In genomic region chr18:13136689-13137040, GRCh38 we compare ENCODE assay signal across 8 cellular contexts.
DNase-seq lines count a peak whose midpoint lies in the region; ATAC-seq and FAIRE-seq lines count a peak whose summit lies in the region.

No MANE protein-coding gene starts in this region.

- H3K9me3 ChIP-seq in iPS-20b (ENCODE audit: insufficient read depth, low read depth, low read length), result peaks cover 4% of the 10 kb centered on the region; the same call in 1 of the 2 replicates
- no peaks in the 10 kb centered on the region for H3K9me3 ChIP-seq in small intestine (ENCODE audit: control insufficient read depth, low read depth)

- H3K27ac Mint-ChIP-seq in activated naive CD8-positive, alpha-beta T cell treated with anti-CD3 and anti-CD28 coated beads, Interleukin-2, amount 10 ng/mL, durations not matched to agents 7 days and 5 days, result peak overlapping the region; percentile 98

- peak; percentile 14 for ATAC-seq in HG03159 (IDR thresholded peaks at IDR 0.05; ENCODE audit: unreplicated experiment)
- peak; percentile 7 for ATAC-seq in activated naive CD8-positive, alpha-beta T cell treated with anti-CD3 and anti-CD28 coated beads, Interleukin-2, amount 10 ng/mL, durations not matched to agents 7 days and 5 days (ENCODE audit: low read depth)

- H3K27me3 ChIP-seq in iPS-20b (ENCODE audit: insufficient read depth, low read length) (peaks cover 40% of the 10 kb centered on the region), small intestine (ENCODE audit: control insufficient read depth in 2 of 2, insufficient read depth in 2 of 2, low read length in 2 of 2) (no peaks in the 10 kb centered on the region)

- H3K4me1 Mint-ChIP-seq in activated naive CD8-positive, alpha-beta T cell treated with anti-CD3 and anti-CD28 coated beads, Interleukin-2, amount 10 ng/mL, durations not matched to agents 7 days and 5 days, result peaks cover 26% of the 10 kb centered on the region

- H3K36me3 Mint-ChIP-seq in activated naive CD8-positive, alpha-beta T cell treated with anti-CD3 and anti-CD28 coated beads, Interleukin-2, amount 10 ng/mL, durations not matched to agents 7 days and 5 days, result peaks cover 2% of the 10 kb centered on the region

- no peaks in the 10 kb centered on the region for H3K27me3 Mint-ChIP-seq in activated naive CD8-positive, alpha-beta T cell treated with anti-CD3 and anti-CD28 coated beads, Interleukin-2, amount 10 ng/mL, durations not matched to agents 7 days and 5 days

- H3K4me3 ChIP-seq in iPS-20b (ENCODE audit: low read length) (peak overlapping the region; percentile 71), small intestine (ENCODE audit: low read depth in 1 of 2, low read length in 2 of 2) (peak overlapping the region; percentile 42 to 62)

- POLR2A ChIA-PET in activated naive CD8-positive, alpha-beta T cell treated with anti-CD3 and anti-CD28 coated beads, Interleukin-2, amount 10 ng/mL, durations not matched to agents 7 days and 5 days (lab: Charles Lee), result interaction anchor here (1.0 to 1.9 kb wide), 8 partner anchors 9 to 759 kb away, joined by 3 to 13 read pairs (median 5); partner anchors contain the start of genes CEP192 and SEH1L

- no peak for FAIRE-seq in small intestine (lab: Jason Lieb, UNC)

- peak overlapping the region; percentile 98 for H3K4me3 Mint-ChIP-seq in activated naive CD8-positive, alpha-beta T cell treated with anti-CD3 and anti-CD28 coated beads, Interleukin-2, amount 10 ng/mL, durations not matched to agents 7 days and 5 days

- peak overlapping the region; percentile 32; the same call in 1 of the 2 replicates for H3K9ac ChIP-seq in iPS-20b (ENCODE audit: low read depth, low read length)

- WGBS in small intestine, 3 donors, result 5 to 47% (median 11%) methylated on average over 24 to 35 of the region's 35 CpGs

- no peak overlapping the region for H3K27ac ChIP-seq in iPS-20b (ENCODE audit: low read length)
- peak overlapping the region; percentile 80 to 88 for H3K27ac ChIP-seq in small intestine (ENCODE audit: low read depth in 1 of 2, low read length in 1 of 2)

- H3K36me3 ChIP-seq in iPS-20b (ENCODE audit: insufficient read depth, low read depth, low read length) (no peaks in the 10 kb centered on the region), small intestine (ENCODE audit: control insufficient read depth in 2 of 2, insufficient read depth in 2 of 2, low read length in 2 of 2) (no peaks in the 10 kb centered on the region)

- H3K4me1 ChIP-seq in iPS-20b (ENCODE audit: insufficient read depth, low read length) (no peaks in the 10 kb centered on the region), small intestine (ENCODE audit: control insufficient read depth in 2 of 2, insufficient read depth in 1 of 2, low read depth in 1 of 2, low read length in 1 of 2) (peaks cover 0 to 2% of the 10 kb centered on the region in 2 donors)

- DNase-seq in NCI-H146 (lab: John Stamatoyannopoulos, UW), result peak; percentile 63
- no peak for DNase-seq in NCI-H146 treated with DMSO at 0.1 percent for 48 hours (lab: John Stamatoyannopoulos, UW; ENCODE audit: unreplicated experiment)
- no peak for DNase-seq in activated naive CD8-positive, alpha-beta T cell treated with anti-CD3 and anti-CD28 coated beads, Interleukin-2, amount 10 ng/mL, durations not matched to agents 7 days and 5 days
- DNase-seq in small intestine, result peak; percentile 26
- DNase-seq in stimulated activated CD8-positive, alpha-beta memory T cell treated with anti-CD3 and anti-CD28 coated beads, Interleukin-4, amount 100 ng/mL, for 48 hours, result no peak
- DNase-seq in COLO829 (ENCODE audit: low spot score), result no peak

- H3K9me3 Mint-ChIP-seq in activated naive CD8-positive, alpha-beta T cell treated with anti-CD3 and anti-CD28 coated beads, Interleukin-2, amount 10 ng/mL, durations not matched to agents 7 days and 5 days, result no peaks in the 10 kb centered on the region

Comparison
In these comparisons a context has a peak if more than half of its experiments do, and no peak if none do; other contexts are left out.
1. DNase-seq: peak in NCI-H146 (single experiment) and small intestine (single experiment); none in NCI-H146 treated with DMSO at 0.1 percent for 48 hours (single experiment), activated naive CD8-positive, alpha-beta T cell treated with anti-CD3 and anti-CD28 coated beads, Interleukin-2, amount 10 ng/mL, durations not matched to agents 7 days and 5 days (single experiment), stimulated activated CD8-positive, alpha-beta memory T cell treated with anti-CD3 and anti-CD28 coated beads, Interleukin-4, amount 100 ng/mL, for 48 hours (single experiment) and COLO829 (single experiment).